ENCODE assay signal across 8 cellular contexts in the genomic region with DNA sequence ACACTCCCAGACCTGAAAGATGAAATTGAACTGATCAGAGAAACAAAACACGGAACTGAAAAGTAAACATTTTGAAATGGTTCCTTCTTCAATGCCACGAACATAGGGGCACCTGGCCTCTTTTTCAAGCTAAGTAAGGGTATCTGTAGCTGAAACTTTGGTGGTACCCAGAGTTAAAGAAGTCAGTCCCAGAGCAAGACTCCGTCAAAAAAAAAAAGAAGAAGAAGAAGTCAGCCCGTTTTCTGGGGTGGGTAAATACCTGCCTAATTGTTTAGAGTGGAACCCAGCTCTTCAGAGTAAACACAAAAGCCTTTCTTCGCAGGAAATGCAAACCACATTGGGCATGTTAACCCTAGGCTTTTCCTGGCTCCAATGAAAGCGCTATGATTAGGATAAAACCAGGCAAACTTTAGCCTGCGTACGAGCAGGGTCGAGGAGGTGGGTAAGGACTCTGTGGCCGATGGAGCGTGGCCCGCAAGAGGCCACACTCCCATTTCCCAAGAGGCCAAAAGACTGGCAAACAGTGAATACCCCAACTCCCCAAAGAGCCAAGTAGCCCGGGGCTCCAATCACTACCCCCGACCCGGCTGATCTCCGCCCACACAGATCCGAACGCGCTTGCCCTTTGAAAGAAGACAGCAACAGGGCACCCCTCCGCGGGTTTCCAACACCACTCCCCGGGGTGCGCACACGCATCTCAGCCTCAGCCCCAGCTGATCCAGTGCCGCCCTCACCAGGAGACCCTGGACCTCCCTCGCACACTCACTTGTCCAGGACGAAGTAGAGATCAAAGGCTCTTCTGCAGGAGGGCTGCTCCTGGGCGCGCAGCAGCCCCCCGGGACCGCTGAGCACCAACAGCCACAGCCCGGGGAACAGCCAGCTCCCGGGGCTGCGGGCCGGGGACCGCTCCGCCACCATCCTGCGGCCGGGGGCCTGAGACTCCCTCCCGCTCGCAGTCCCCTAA. TPM values are rescaled to one million over a fixed set of nuclear protein-coding genes. Genes with fewer than 3 reads are reported as not detected.
DNase-seq lines count a peak whose midpoint lies in the region; ATAC-seq and TF ChIP-seq lines count a peak whose summit lies in the region.

No MANE protein-coding gene starts in this region.

- H3K36me3 Mint-ChIP-seq in natural killer cell treated with Interleukin-12 subunit alpha and Interleukin-12 subunit beta and Interleukin-15 and Interleukin-18, amount 100 ng/mL, for 72 hours, result peaks cover 20% of the 10 kb centered on the region

- ATAC-seq in HG02938 (IDR thresholded peaks at IDR 0.05; ENCODE audit: unreplicated experiment), result peak; percentile 26
- ATAC-seq in natural killer cell treated with Interleukin-12 subunit alpha and Interleukin-12 subunit beta and Interleukin-15 and Interleukin-18, amount 100 ng/mL, for 72 hours, result peak; percentile 42 to 51

- H3K27ac ChIP-seq in esophagus squamous epithelium (peak overlapping the region; percentile 82 to 94 (median 92)), tibial nerve (peak overlapping the region; percentile 90 to 97 (median 93))

- TF ChIP-seq POLR2A in esophagus squamous epithelium (IDR thresholded peaks at IDR 0.05), result no peak
- TF ChIP-seq POLR2A in tibial nerve (IDR thresholded peaks at IDR 0.05), result no peak

- H3K4me1 ChIP-seq in esophagus squamous epithelium, result peaks cover 6 to 37% (median 11%) of the 10 kb centered on the region in 3 donors
- H3K4me1 ChIP-seq in tibial nerve, result peaks cover 0 to 57% (median 18%) of the 10 kb centered on the region in 4 donors

- H3K4me3 ChIP-seq in esophagus squamous epithelium (peak overlapping the region; percentile 68 to 89 (median 73)), tibial nerve (peak overlapping the region; percentile 78 to 99 (median 91))

- no peaks in the 10 kb centered on the region for H3K9me3 Mint-ChIP-seq in natural killer cell treated with Interleukin-12 subunit alpha and Interleukin-12 subunit beta and Interleukin-15 and Interleukin-18, amount 100 ng/mL, for 72 hours

- H3K27me3 ChIP-seq in esophagus squamous epithelium (peaks cover 0 to 8% (median 0%) of the 10 kb centered on the region in 4 donors), tibial nerve (no peaks in the 10 kb centered on the region)

- H3K4me3 Mint-ChIP-seq in natural killer cell treated with Interleukin-12 subunit alpha and Interleukin-12 subunit beta and Interleukin-15 and Interleukin-18, amount 100 ng/mL, for 72 hours, result peak overlapping the region; percentile 89

- DNase-seq in NCI-H524 (lab: John Stamatoyannopoulos, UW) (peak; percentile 22 to 43), NCI-H524 treated with DMSO at 0.1 percent for 48 hours (lab: John Stamatoyannopoulos, UW) (no peak), NCI-H748 (lab: John Stamatoyannopoulos, UW; ENCODE audit: unreplicated experiment) (peak; percentile 60), activated T-cell treated with anti-CD3 and anti-CD28 coated beads for 24 hours (ENCODE audit: low read depth) (peak; percentile 27), esophagus squamous epithelium (lab: John Stamatoyannopoulos, UW) (no peak), tibial nerve (ENCODE audit: low spot score in 2 of 2) (peak; percentile 26 to 39)
- peak; percentile 62 for DNase-seq in natural killer cell treated with Interleukin-12 subunit alpha and Interleukin-12 subunit beta and Interleukin-15 and Interleukin-18, amount 100 ng/mL, for 72 hours (ENCODE audit: low spot score)

- H3K27ac Mint-ChIP-seq in natural killer cell treated with Interleukin-12 subunit alpha and Interleukin-12 subunit beta and Interleukin-15 and Interleukin-18, amount 100 ng/mL, for 72 hours, result peak overlapping the region; percentile 81 to 83

- TF ChIP-seq EP300 in tibial nerve (IDR thresholded peaks at IDR 0.05), result no peak

- peaks cover 36 to 77% of the 10 kb centered on the region in 2 donors for H3K4me1 Mint-ChIP-seq in natural killer cell treated with Interleukin-12 subunit alpha and Interleukin-12 subunit beta and Interleukin-15 and Interleukin-18, amount 100 ng/mL, for 72 hours (ENCODE audit: low read depth in 2 of 2)

- 17 to 21% methylated on average over 18 of the region's 41 CpGs for WGBS in esophagus squamous epithelium, 2 donors
- WGBS in tibial nerve, 2 donors, result 2 to 5% methylated on average over 25 to 28 of the region's 41 CpGs

- no peaks in the 10 kb centered on the region for H3K9me3 ChIP-seq in esophagus squamous epithelium
- H3K9me3 ChIP-seq in tibial nerve, result no peaks in the 10 kb centered on the region

- intact Hi-C loops in esophagus squamous epithelium (cut with DNase I), result no loop called here

- peaks cover 0 to 2% of the 10 kb centered on the region in 2 donors for H3K27me3 Mint-ChIP-seq in natural killer cell treated with Interleukin-12 subunit alpha and Interleukin-12 subunit beta and Interleukin-15 and Interleukin-18, amount 100 ng/mL, for 72 hours

- TF ChIP-seq CTCF in esophagus squamous epithelium (IDR thresholded peaks at IDR 0.05) (no peak), tibial nerve (IDR thresholded peaks at IDR 0.05) (no peak)

- peaks cover 0 to 17% (median 0%) of the 10 kb centered on the region in 3 donors for H3K36me3 ChIP-seq in esophagus squamous epithelium
- peaks cover 0 to 25% (median 0%) of the 10 kb centered on the region in 3 donors for H3K36me3 ChIP-seq in tibial nerve

RNA-seq across cellular contexts. Expression of gene ANTXR2, which starts 1.1 kb away (rescaled TPM):
- total RNA-seq in esophagus squamous epithelium (10 to 100 TPM in 2 of 4 donors, 1 to 10 TPM in 2; 1.6 to 60.3 (median 21.5) TPM), tibial nerve (100 to 1,000 TPM in 3 of 4 donors, 10 to 100 TPM in 1; 69.6 to 139 (median 118) TPM)
- total RNA-seq in natural killer cell treated with Interleukin-12 subunit alpha and Interleukin-12 subunit beta and Interleukin-15 and Interleukin-18, amount 100 ng/mL, for 72 hours, result 10 to 100 TPM; 38.6 to 60.1 TPM

Comparison
In these comparisons a context has a peak if more than half of its experiments do, and no peak if none do; other contexts are left out.
1. DNase-seq: peak in NCI-H524 (2 of 2), NCI-H748 (single experiment), activated T-cell treated with anti-CD3 and anti-CD28 coated beads for 24 hours (single experiment), natural killer cell treated with Interleukin-12 subunit alpha and Interleukin-12 subunit beta and Interleukin-15 and Interleukin-18, amount 100 ng/mL, for 72 hours (single experiment) and tibial nerve (2 of 2); none in NCI-H524 treated with DMSO at 0.1 percent for 48 hours (single experiment) and esophagus squamous epithelium (single experiment).